1 cellular context compared by ENCODE assay signal in the genomic region with DNA sequence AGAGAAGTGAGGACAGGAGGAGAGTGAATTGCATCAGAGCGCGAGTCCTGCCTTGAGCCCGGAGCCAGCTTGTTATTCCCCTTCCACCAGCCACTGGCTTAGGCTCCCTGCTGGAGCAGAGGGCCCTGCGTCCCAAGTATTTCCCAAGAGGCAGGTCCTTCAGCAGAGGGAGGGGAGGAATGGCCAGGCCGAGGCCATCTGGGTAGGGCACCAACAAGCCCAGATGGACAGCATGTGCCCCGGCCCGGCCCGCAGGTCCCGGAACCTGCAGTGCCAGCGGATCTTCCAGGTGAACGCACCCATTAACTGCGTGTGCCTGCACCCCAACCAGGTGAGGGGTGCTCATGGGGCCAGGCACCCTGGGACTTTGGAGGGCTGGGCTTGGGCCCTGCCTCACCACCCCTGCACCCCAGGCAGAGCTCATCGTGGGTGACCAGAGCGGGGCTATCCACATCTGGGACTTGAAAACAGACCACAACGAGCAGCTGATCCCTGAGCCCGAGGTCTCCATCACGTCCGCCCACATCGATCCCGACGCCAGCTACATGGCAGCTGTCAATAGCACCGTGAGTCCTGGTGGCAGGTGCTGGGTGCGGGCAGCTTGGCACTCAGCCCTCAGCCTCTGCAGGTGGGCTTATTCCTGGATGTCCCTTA.
TF ChIP-seq lines count a peak whose summit lies in the region.

No MANE protein-coding gene starts in this region.

TF ChIP-seq in K562, 482 proteins besides CTCF, POLR2A, EP300 and RAD21:
- TF ChIP-seq SLC30A9 (CRISPR knock-in tag; IDR thresholded peaks at IDR 0.05): no peak
- no peak for TF ChIP-seq CGGBP1 (CRISPR knock-in tag; IDR thresholded peaks at IDR 0.05)
- TF ChIP-seq SMAD4 (CRISPR knock-in tag; conservative IDR thresholded peaks at IDR 0.05): 0 out of 2 replicates have a peak, but pooled peaks have one; percentile 16
- no peak for TF ChIP-seq HMGN3 (IDR thresholded peaks at IDR 0.05; ENCODE audit: borderline replicate concordance, extremely low read depth, insufficient read length, low read depth, low read length)
- TF ChIP-seq, protein P1, sequence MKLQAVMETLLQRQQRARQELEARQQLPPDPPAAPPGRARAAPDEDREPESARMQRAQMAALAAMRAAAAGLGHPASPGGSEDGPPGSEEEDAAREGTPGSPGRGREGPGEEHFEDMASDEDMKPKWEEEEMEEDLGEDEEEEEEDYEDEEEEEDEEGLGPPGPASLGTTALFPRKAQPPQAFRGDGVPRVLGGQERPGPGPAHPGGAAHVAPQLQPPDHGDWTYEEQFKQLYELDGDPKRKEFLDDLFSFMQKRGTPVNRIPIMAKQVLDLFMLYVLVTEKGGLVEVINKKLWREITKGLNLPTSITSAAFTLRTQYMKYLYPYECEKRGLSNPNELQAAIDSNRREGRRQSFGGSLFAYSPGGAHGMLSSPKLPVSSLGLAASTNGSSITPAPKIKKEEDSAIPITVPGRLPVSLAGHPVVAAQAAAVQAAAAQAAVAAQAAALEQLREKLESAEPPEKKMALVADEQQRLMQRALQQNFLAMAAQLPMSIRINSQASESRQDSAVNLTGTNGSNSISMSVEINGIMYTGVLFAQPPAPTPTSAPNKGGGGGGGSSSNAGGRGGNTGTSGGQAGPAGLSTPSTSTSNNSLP (IDR thresholded peaks at IDR 0.05; ENCODE audit: borderline replicate concordance, low read depth, low read length): no peak
- peak; percentile 62 for TF ChIP-seq POLR2G (IDR thresholded peaks at IDR 0.05; ENCODE audit: low read depth, low read length)
- peak; percentile 65 for TF ChIP-seq RBFOX2 (IDR thresholded peaks at IDR 0.05; ENCODE audit: low read depth, low read length)
- TF ChIP-seq CEBPG (CRISPR knock-in tag; IDR thresholded peaks at IDR 0.05): peak; percentile 61; the same call in 1 of the 2 replicates
- TF ChIP-seq CEBPG (tag; conservative IDR thresholded peaks at IDR 0.05 in 1 of 2, IDR thresholded peaks at IDR 0.05 in 1 of 2): no peak
